Comparison of ENCODE assay signal across 1 cellular context in genomic region chr1:150629115-150629928, GRCh38.
TF ChIP-seq lines count a peak whose summit lies in the region.

A gene with protein sequence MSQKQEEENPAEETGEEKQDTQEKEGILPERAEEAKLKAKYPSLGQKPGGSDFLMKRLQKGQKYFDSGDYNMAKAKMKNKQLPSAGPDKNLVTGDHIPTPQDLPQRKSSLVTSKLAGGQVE (minus strand): TSS chr1:150629612. CDS start chr1:150629470, 142 bp downstream.

TF ChIP-seq in HepG2, 621 proteins besides CTCF, POLR2A, EP300 and RAD21 (continued from another document and continues in another):
- TF ChIP-seq, protein P1, sequence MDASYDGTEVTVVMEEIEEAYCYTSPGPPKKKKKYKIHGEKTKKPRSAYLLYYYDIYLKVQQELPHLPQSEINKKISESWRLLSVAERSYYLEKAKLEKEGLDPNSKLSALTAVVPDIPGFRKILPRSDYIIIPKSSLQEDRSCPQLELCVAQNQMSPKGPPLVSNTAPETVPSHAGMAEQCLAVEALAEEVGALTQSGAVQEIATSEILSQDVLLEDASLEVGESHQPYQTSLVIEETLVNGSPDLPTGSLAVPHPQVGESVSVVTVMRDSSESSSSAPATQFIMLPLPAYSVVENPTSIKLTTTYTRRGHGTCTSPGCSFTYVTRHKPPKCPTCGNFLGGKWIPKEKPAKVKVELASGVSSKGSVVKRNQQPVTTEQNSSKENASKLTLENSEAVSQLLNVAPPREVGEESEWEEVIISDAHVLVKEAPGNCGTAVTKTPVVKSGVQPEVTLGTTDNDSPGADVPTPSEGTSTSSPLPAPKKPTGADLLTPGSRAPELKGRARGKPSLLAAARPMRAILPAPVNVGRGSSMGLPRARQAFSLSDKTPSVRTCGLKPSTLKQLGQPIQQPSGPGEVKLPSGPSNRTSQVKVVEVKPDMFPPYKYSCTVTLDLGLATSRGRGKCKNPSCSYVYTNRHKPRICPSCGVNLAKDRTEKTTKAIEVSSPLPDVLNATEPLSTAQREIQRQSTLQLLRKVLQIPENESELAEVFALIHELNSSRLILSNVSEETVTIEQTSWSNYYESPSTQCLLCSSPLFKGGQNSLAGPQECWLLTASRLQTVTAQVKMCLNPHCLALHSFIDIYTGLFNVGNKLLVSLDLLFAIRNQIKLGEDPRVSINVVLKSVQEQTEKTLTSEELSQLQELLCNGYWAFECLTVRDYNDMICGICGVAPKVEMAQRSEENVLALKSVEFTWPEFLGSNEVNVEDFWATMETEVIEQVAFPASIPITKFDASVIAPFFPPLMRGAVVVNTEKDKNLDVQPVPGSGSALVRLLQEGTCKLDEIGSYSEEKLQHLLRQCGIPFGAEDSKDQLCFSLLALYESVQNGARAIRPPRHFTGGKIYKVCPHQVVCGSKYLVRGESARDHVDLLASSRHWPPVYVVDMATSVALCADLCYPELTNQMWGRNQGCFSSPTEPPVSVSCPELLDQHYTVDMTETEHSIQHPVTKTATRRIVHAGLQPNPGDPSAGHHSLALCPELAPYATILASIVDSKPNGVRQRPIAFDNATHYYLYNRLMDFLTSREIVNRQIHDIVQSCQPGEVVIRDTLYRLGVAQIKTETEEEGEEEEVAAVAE (CRISPR knock-in tag; IDR thresholded peaks at IDR 0.05; ENCODE audit: borderline replicate concordance), result peak; percentile 3
- peak; percentile 62 for TF ChIP-seq TBX2 (CRISPR knock-in tag; IDR thresholded peaks at IDR 0.05; ENCODE audit: borderline replicate concordance)
- TF ChIP-seq NRL (CRISPR knock-in tag; IDR thresholded peaks at IDR 0.05; ENCODE audit: borderline replicate concordance), result peak; percentile 63; the same call in 1 of the 2 replicates
- no peak for TF ChIP-seq JUNB (CRISPR knock-in tag; IDR thresholded peaks at IDR 0.05; ENCODE audit: borderline replicate concordance)
- TF ChIP-seq ZNF614 (CRISPR knock-in tag; IDR thresholded peaks at IDR 0.05; ENCODE audit: borderline replicate concordance), result peak; percentile 18; the same call in 1 of the 2 replicates
- TF ChIP-seq DNMT3B (CRISPR knock-in tag; conservative IDR thresholded peaks at IDR 0.05), result peak; percentile 6; the same call in 1 of the 2 replicates
- no peak for TF ChIP-seq MED13 (CRISPR knock-in tag; IDR thresholded peaks at IDR 0.05)
- no peak for TF ChIP-seq ETV5 (CRISPR knock-in tag; IDR thresholded peaks at IDR 0.05; ENCODE audit: borderline replicate concordance)
- TF ChIP-seq HBP1 (CRISPR knock-in tag; IDR thresholded peaks at IDR 0.05; ENCODE audit: low read depth), result peak; percentile 28; the same call in 1 of the 2 replicates
- TF ChIP-seq TCF7 (IDR thresholded peaks at IDR 0.05; ENCODE audit: low read depth), result no peak
- TF ChIP-seq ZFY (CRISPR knock-in tag; IDR thresholded peaks at IDR 0.05), result peak; percentile 48; the same call in 1 of the 2 replicates
- no peak for TF ChIP-seq U2AF2 (IDR thresholded peaks at IDR 0.05; ENCODE audit: low read depth, low read length)
- TF ChIP-seq MEF2D (CRISPR knock-in tag; IDR thresholded peaks at IDR 0.05), result no peak; the same call in 1 of the 2 replicates
- TF ChIP-seq ATF1 (CRISPR knock-in tag; IDR thresholded peaks at IDR 0.05), result peak; percentile 96
- TF ChIP-seq SIN3B (IDR thresholded peaks at IDR 0.05; ENCODE audit: low read length), result no peak
- peak; percentile 45; the same call in 1 of the 2 replicates for TF ChIP-seq BRD4 (CRISPR knock-in tag; IDR thresholded peaks at IDR 0.05)
- no peak for TF ChIP-seq ZNF138 (CRISPR knock-in tag; IDR thresholded peaks at IDR 0.05; ENCODE audit: low read depth)
- no peak for TF ChIP-seq ISX (CRISPR knock-in tag; conservative IDR thresholded peaks at IDR 0.05)
- no peak for TF ChIP-seq THAP8 (CRISPR knock-in tag; IDR thresholded peaks at IDR 0.05; ENCODE audit: borderline replicate concordance)
- no peak for TF ChIP-seq SMC3 (IDR thresholded peaks at IDR 0.05; ENCODE audit: low read length)
- peak; percentile 91 for TF ChIP-seq HDAC1 (CRISPR knock-in tag; IDR thresholded peaks at IDR 0.05)
- peak; percentile 63; the same call in 1 of the 2 replicates for TF ChIP-seq ZNF772 (CRISPR knock-in tag; IDR thresholded peaks at IDR 0.05)
- peak; percentile 45; the same call in 1 of the 2 replicates for TF ChIP-seq ELF4 (CRISPR knock-in tag; IDR thresholded peaks at IDR 0.05; ENCODE audit: borderline replicate concordance)
- no peak for TF ChIP-seq ZMYM2 (CRISPR knock-in tag; IDR thresholded peaks at IDR 0.05)
- TF ChIP-seq, protein P2, sequence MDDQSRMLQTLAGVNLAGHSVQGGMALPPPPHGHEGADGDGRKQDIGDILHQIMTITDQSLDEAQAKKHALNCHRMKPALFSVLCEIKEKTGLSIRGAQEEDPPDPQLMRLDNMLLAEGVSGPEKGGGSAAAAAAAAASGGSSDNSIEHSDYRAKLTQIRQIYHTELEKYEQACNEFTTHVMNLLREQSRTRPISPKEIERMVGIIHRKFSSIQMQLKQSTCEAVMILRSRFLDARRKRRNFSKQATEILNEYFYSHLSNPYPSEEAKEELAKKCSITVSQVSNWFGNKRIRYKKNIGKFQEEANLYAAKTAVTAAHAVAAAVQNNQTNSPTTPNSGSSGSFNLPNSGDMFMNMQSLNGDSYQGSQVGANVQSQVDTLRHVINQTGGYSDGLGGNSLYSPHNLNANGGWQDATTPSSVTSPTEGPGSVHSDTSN (CRISPR knock-in tag; IDR thresholded peaks at IDR 0.05; ENCODE audit: borderline replicate concordance), result no peak; the same call in 1 of the 2 replicates
- TF ChIP-seq KLF16 (CRISPR knock-in tag; IDR thresholded peaks at IDR 0.05), result peak in 1 of 2 experiments; percentile 69; a peak in 1 of 4 replicates
- TF ChIP-seq HNRNPLL (IDR thresholded peaks at IDR 0.05; ENCODE audit: low read depth, low read length, poor library complexity, severe bottlenecking), result peak; percentile 43
- peak; percentile 54; the same call in 1 of the 2 replicates for TF ChIP-seq YEATS2 (CRISPR knock-in tag; IDR thresholded peaks at IDR 0.05; ENCODE audit: borderline replicate concordance)
- TF ChIP-seq, protein P3, sequence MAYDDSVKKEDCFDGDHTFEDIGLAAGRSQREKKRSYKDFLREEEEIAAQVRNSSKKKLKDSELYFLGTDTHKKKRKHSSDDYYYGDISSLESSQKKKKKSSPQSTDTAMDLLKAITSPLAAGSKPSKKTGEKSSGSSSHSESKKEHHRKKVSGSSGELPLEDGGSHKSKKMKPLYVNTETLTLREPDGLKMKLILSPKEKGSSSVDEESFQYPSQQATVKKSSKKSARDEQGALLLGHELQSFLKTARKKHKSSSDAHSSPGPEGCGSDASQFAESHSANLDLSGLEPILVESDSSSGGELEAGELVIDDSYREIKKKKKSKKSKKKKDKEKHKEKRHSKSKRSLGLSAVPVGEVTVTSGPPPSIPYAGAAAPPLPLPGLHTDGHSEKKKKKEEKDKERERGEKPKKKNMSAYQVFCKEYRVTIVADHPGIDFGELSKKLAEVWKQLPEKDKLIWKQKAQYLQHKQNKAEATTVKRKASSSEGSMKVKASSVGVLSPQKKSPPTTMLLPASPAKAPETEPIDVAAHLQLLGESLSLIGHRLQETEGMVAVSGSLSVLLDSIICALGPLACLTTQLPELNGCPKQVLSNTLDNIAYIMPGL (CRISPR knock-in tag; IDR thresholded peaks at IDR 0.05; ENCODE audit: borderline replicate concordance in 1 of 2, low read depth in 1 of 2), result peak; percentile 55 to 76
- peak; percentile 90 for TF ChIP-seq POGZ (CRISPR knock-in tag; IDR thresholded peaks at IDR 0.05)
- TF ChIP-seq ZNF468 (CRISPR knock-in tag; IDR thresholded peaks at IDR 0.05), result no peak
- no peak for TF ChIP-seq TCF12 (IDR thresholded peaks at IDR 0.05)
- TF ChIP-seq TCF12 (CRISPR knock-in tag; IDR thresholded peaks at IDR 0.05), result no peak
- TF ChIP-seq ZBTB34 (CRISPR knock-in tag; IDR thresholded peaks at IDR 0.05), result no peak
- TF ChIP-seq, protein P4, sequence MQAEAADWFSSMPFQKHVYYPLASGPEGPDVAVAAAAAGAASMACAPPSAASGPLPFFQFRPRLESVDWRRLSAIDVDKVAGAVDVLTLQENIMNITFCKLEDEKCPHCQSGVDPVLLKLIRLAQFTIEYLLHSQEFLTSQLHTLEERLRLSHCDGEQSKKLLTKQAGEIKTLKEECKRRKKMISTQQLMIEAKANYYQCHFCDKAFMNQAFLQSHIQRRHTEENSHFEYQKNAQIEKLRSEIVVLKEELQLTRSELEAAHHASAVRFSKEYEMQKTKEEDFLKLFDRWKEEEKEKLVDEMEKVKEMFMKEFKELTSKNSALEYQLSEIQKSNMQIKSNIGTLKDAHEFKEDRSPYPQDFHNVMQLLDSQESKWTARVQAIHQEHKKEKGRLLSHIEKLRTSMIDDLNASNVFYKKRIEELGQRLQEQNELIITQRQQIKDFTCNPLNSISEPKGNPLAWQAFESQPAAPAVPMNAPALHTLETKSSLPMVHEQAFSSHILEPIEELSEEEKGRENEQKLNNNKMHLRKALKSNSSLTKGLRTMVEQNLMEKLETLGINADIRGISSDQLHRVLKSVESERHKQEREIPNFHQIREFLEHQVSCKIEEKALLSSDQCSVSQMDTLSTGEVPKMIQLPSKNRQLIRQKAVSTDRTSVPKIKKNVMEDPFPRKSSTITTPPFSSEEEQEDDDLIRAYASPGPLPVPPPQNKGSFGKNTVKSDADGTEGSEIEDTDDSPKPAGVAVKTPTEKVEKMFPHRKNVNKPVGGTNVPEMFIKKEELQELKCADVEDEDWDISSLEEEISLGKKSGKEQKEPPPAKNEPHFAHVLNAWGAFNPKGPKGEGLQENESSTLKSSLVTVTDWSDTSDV (CRISPR knock-in tag; IDR thresholded peaks at IDR 0.05), result no peak
- TF ChIP-seq ZKSCAN1 (IDR thresholded peaks at IDR 0.05; ENCODE audit: low read length), result no peak
- TF ChIP-seq SRF (IDR thresholded peaks at IDR 0.05; ENCODE audit: low read depth, low read length), result 0 out of 2 replicates have a peak, but pooled peaks have one; percentile 25
- TF ChIP-seq PBX2 (CRISPR knock-in tag; IDR thresholded peaks at IDR 0.05), result peak; percentile 99
- TF ChIP-seq CENPBD1 (CRISPR knock-in tag; IDR thresholded peaks at IDR 0.05; ENCODE audit: borderline replicate concordance, low read depth), result no peak
- no peak for TF ChIP-seq HDAC6 (IDR thresholded peaks at IDR 0.05; ENCODE audit: low read depth, low read length)
- TF ChIP-seq RXRA (CRISPR knock-in tag; IDR thresholded peaks at IDR 0.05), result peak; percentile 19; the same call in 1 of the 2 replicates
- peak; percentile 73; the same call in 1 of the 2 replicates for TF ChIP-seq ZNF430 (CRISPR knock-in tag; IDR thresholded peaks at IDR 0.05)
